14 cellular contexts compared by ENCODE assay signal in genomic region chr17:68591583-68591982, GRCh38. TPM values are rescaled to one million over a fixed set of nuclear protein-coding genes. Genes with fewer than 3 reads are reported as not detected.
DNase-seq lines count a peak whose midpoint lies in the region; ATAC-seq and TF ChIP-seq lines count a peak whose summit lies in the region.
"Had no signal": no experiment of that assay in that cellular context is flagged by ENCODE, and none has a peak within 500 bp of the region (broad histone marks: within the 10 kb centered on the region; RNA-seq: fewer than 3 reads in every experiment).

No MANE protein-coding gene starts in this region.

- H3K4me3 ChIP-seq in body of pancreas, result no peak overlapping the region
- H3K4me3 ChIP-seq: SK-N-MC, transverse colon had no signal

- H3K4me1 Mint-ChIP-seq in nephron, result peaks cover 68% of the 10 kb centered on the region
- H3K4me1 Mint-ChIP-seq in stimulated activated memory B cell treated with anti-CD40 and anti-IgM and Interleukin-4, amounts not matched to agents 10 μg/mL and 1 μg/mL and 100 μg/mL, for 72 hours, result no peaks in the 10 kb centered on the region
- H3K4me1 Mint-ChIP-seq: activated T-helper 17 cell treated with anti-CD3 and anti-CD28 coated beads, Interleukin-2, amount 50 U/mL, for 72 hours had no signal

- no peaks in the 10 kb centered on the region for H3K36me3 ChIP-seq in body of pancreas (replicated peaks in 1 of 2; ENCODE audit: insufficient read depth in 1 of 2, low read depth in 2 of 2)
- H3K36me3 ChIP-seq: transverse colon had no signal

- H3K27me3 Mint-ChIP-seq in nephron (ENCODE audit: low read depth), result peaks cover 68% of the 10 kb centered on the region
- H3K27me3 Mint-ChIP-seq in stimulated activated memory B cell treated with anti-CD40 and anti-IgM and Interleukin-4, amounts not matched to agents 10 μg/mL and 1 μg/mL and 100 μg/mL, for 72 hours, result peaks cover 60% of the 10 kb centered on the region

- no peaks in the 10 kb centered on the region for H3K9me3 ChIP-seq in body of pancreas

- H3K9me3 Mint-ChIP-seq in nephron, result peaks cover 9% of the 10 kb centered on the region
- no peaks in the 10 kb centered on the region for H3K9me3 Mint-ChIP-seq in stimulated activated memory B cell treated with anti-CD40 and anti-IgM and Interleukin-4, amounts not matched to agents 10 μg/mL and 1 μg/mL and 100 μg/mL, for 72 hours

- peak overlapping the region; percentile 50 to 94 (median 68) for H3K27ac Mint-ChIP-seq in nephron
- no peak overlapping the region for H3K27ac Mint-ChIP-seq in stimulated activated memory B cell treated with anti-CD40 and anti-IgM and Interleukin-4, amounts not matched to agents 10 μg/mL and 1 μg/mL and 100 μg/mL, for 72 hours
- H3K27ac Mint-ChIP-seq: activated T-helper 17 cell treated with anti-CD3 and anti-CD28 coated beads, Interleukin-2, amount 50 U/mL, for 72 hours had no signal

- WGBS in body of pancreas, 2 donors, result 74 to 78% methylated on average over 12 of the region's 12 CpGs

- TF ChIP-seq POLR2A in body of pancreas (IDR thresholded peaks at IDR 0.05), result no peak

- H3K36me3 Mint-ChIP-seq in nephron (ENCODE audit: low read depth), result peaks cover 4% of the 10 kb centered on the region
- peaks cover 6% of the 10 kb centered on the region for H3K36me3 Mint-ChIP-seq in stimulated activated memory B cell treated with anti-CD40 and anti-IgM and Interleukin-4, amounts not matched to agents 10 μg/mL and 1 μg/mL and 100 μg/mL, for 72 hours

- no peak overlapping the region for H3K27ac ChIP-seq in body of pancreas
- H3K27ac ChIP-seq: 22Rv1, SK-N-MC, transverse colon had no signal

- TF ChIP-seq CTCF in body of pancreas (IDR thresholded peaks at IDR 0.05), result no peak
- TF ChIP-seq CTCF in nephron (IDR thresholded peaks at IDR 0.05; ENCODE audit: unreplicated experiment in 3 of 3), result no peak

- no peak for ATAC-seq in body of pancreas
- ATAC-seq in stimulated activated memory B cell treated with anti-CD40 and anti-IgM and Interleukin-4, amounts not matched to agents 10 μg/mL and 1 μg/mL and 100 μg/mL, for 72 hours, result no peak
- ATAC-seq: activated T-helper 17 cell treated with anti-CD3 and anti-CD28 coated beads, Interleukin-2, amount 50 U/mL, for 72 hours; left colon had no signal

- peak; percentile 19 for DNase-seq in NCI-H82 (lab: John Stamatoyannopoulos, UW)
- DNase-seq in NCI-H82 treated with DMSO at 0.1 percent for 48 hours (lab: John Stamatoyannopoulos, UW; ENCODE audit: unreplicated experiment), result no peak
- peak; percentile 42 for DNase-seq in NCI-H2227 treated with DMSO at 0.1 percent for 48 hours (lab: John Stamatoyannopoulos, UW)
- DNase-seq in body of pancreas, result peak in 3 of 4 donors; percentile 35 to 68 (median 49)
- no peak for DNase-seq in DMS79 treated with DMSO at 0.1 percent for 48 hours (lab: John Stamatoyannopoulos, UW)
- no peak for DNase-seq in OCI-M2 (lab: John Stamatoyannopoulos, UW; ENCODE audit: unreplicated experiment)
- DNase-seq: left colon, MV-4-11, transverse colon had no signal

- no peaks in the 10 kb centered on the region for H3K27me3 ChIP-seq in body of pancreas

- H3K4me1 ChIP-seq in body of pancreas, result no peaks in the 10 kb centered on the region
- H3K4me1 ChIP-seq: transverse colon had no signal

- H3K4me3 Mint-ChIP-seq in nephron, result peak overlapping the region in 2 of 3 experiments; percentile 1 to 40
- no peak overlapping the region for H3K4me3 Mint-ChIP-seq in stimulated activated memory B cell treated with anti-CD40 and anti-IgM and Interleukin-4, amounts not matched to agents 10 μg/mL and 1 μg/mL and 100 μg/mL, for 72 hours
- H3K4me3 Mint-ChIP-seq: activated T-helper 17 cell treated with anti-CD3 and anti-CD28 coated beads, Interleukin-2, amount 50 U/mL, for 72 hours had no signal

- intact Hi-C loops in body of pancreas (cut with DNase I), result no loop called here

RNA-seq across cellular contexts. Expression of gene FAM20A, which starts 9.6 kb away (rescaled TPM):
- total RNA-seq in body of pancreas, result 1 to 10 TPM in 1 of 2 donors, under 1 TPM in 1; under 0.01 to 1.3 TPM
- total RNA-seq: activated T-helper 17 cell treated with anti-CD3 and anti-CD28 coated beads, Interleukin-2, amount 50 U/mL, for 72 hours had no signal

Comparison
In these comparisons a context has a peak if more than half of its experiments do, and no peak if none do; other contexts are left out.
1. DNase-seq: peak in NCI-H82 (single experiment), NCI-H2227 treated with DMSO at 0.1 percent for 48 hours (single experiment) and body of pancreas (3 of 4); none in NCI-H82 treated with DMSO at 0.1 percent for 48 hours (single experiment), DMS79 treated with DMSO at 0.1 percent for 48 hours (single experiment) and OCI-M2 (single experiment).